In genomic region chr7:66140924-66141323, GRCh38 we compare ENCODE assay signal across 8 cellular contexts. TPM values are rescaled to one million over a fixed set of nuclear protein-coding genes. Genes with fewer than 3 reads are reported as not detected.
DNase-seq lines count a peak whose midpoint lies in the region; ATAC-seq, FAIRE-seq and TF ChIP-seq lines count a peak whose summit lies in the region.

No MANE protein-coding gene starts in this region.

- H2BK5ac ChIP-seq in IMR-90 (ENCODE audit: low read depth, low read length, poor library complexity, severe bottlenecking): peak overlapping the region; percentile 48

- H4K20me1 ChIP-seq in IMR-90 (ENCODE audit: insufficient read depth, low read length): peaks cover 2% of the 10 kb centered on the region; the same call in 1 of the 2 replicates

- H3K9ac ChIP-seq in IMR-90 (ENCODE audit: low read depth, low read length) (no peak overlapping the region), stomach smooth muscle (ENCODE audit: low read length in 2 of 2) (peak overlapping the region in 1 of 2 donors; percentile 36)

- H3K27ac ChIP-seq in A549 (no peak overlapping the region), IMR-90 (ENCODE audit: insufficient read depth, low read length) (no peak overlapping the region; the same call in 1 of the 2 replicates), stomach smooth muscle (ENCODE audit: low read length) (peak overlapping the region; percentile 53)

- FAIRE-seq in A549 (lab: Jason Lieb, UNC) (no peak), islet of Langerhans (lab: Jason Lieb, UNC) (peak; percentile 73)

- no peak for TF ChIP-seq EP300 in A549 (IDR thresholded peaks at IDR 0.05)

- H2AK9ac ChIP-seq in IMR-90 (replicated peaks; ENCODE audit: low read depth, low read length, poor library complexity): no peak overlapping the region

- DNase-seq in A549 (ENCODE audit: low read depth in 1 of 2, low spot score in 1 of 2): peak in 1 of 2 experiments; percentile 51
- DNase-seq in IMR-90: peak; percentile 84

- no peaks in the 10 kb centered on the region for H3K27me3 ChIP-seq in IMR-90 (ENCODE audit: control insufficient read depth, insufficient read depth, low read length)
- H3K27me3 ChIP-seq in stomach smooth muscle (ENCODE audit: control insufficient read depth in 1 of 2, insufficient read depth in 2 of 2, low read length in 2 of 2): no peaks in the 10 kb centered on the region

- no peak overlapping the region for H3K4me3 ChIP-seq in A549
- H3K4me3 ChIP-seq in IMR-90 (ENCODE audit: insufficient read depth, low read depth, low read length): no peak overlapping the region
- H3K4me3 ChIP-seq in stomach smooth muscle (ENCODE audit: low read length in 2 of 2): no peak overlapping the region

- no peak overlapping the region for H4K5ac ChIP-seq in IMR-90 (ENCODE audit: low read depth, low read length)

- intact Hi-C loops in IMR-90 (cut with micrococcal nuclease): loop anchor here (5.0 to 10.0 kb wide), 3 partner anchors 64 to 364 kb away; partner anchors contain the start of gene TPST1

- no peak overlapping the region for H3K4me2 ChIP-seq in A549
- H3K4me2 ChIP-seq in IMR-90 (ENCODE audit: low read depth, low read length): no peak overlapping the region

- H3K4me3 Mint-ChIP-seq in brain: no peak overlapping the region

- no peak overlapping the region for H2AFZ ChIP-seq in IMR-90 (replicated peaks; ENCODE audit: low read length, poor library complexity)

- no peak overlapping the region for H4K91ac ChIP-seq in IMR-90 (ENCODE audit: insufficient read depth, low read depth, low read length)

- in situ Hi-C loops in IMR-90 (cut with MboI; ENCODE audit: low sequenced_read_pairs): no loop called here

- H3K18ac ChIP-seq in IMR-90 (ENCODE audit: low read depth, low read length): no peak overlapping the region

- ATAC-seq in A549 (peak; percentile 72 to 82; a peak in 3 of 6 replicates), IMR-90 (ENCODE audit: low read depth) (peak; percentile 72), HG02623 (IDR thresholded peaks at IDR 0.05; ENCODE audit: unreplicated experiment) (no peak), GM21381 (IDR thresholded peaks at IDR 0.05; ENCODE audit: unreplicated experiment) (no peak), HG02870 (IDR thresholded peaks at IDR 0.05; ENCODE audit: unreplicated experiment) (no peak)

- no peak overlapping the region for H3K23ac ChIP-seq in IMR-90 (ENCODE audit: low read depth, low read length)

- H3K4me1 Mint-ChIP-seq in brain: peaks cover 36% of the 10 kb centered on the region

- H3K4me1 ChIP-seq in A549 (peaks cover 15% of the 10 kb centered on the region; the same call in 2 of the 3 replicates), IMR-90 (ENCODE audit: control insufficient read depth, insufficient read depth, low read length) (peaks cover 26% of the 10 kb centered on the region), stomach smooth muscle (ENCODE audit: control insufficient read depth, insufficient read depth, low read length) (peaks cover 22% of the 10 kb centered on the region)

- no peak overlapping the region for H2AK5ac ChIP-seq in IMR-90 (ENCODE audit: low read depth, low read length)

- CTCF ChIA-PET in A549 (lab: Yijun Ruan, JAX): interaction anchor here (0.5 to 1.5 kb wide), 10 partner anchors 10 to 598 kb away, joined by 3 to 4 read pairs (median 3); no protein-coding TSS in a partner anchor
- CTCF ChIA-PET in IMR-90 (lab: Yijun Ruan, JAX): interaction anchor here (0.5 to 1.5 kb wide), 6 partner anchors 43 to 310 kb away, joined by 3 to 7 read pairs (median 4); partner anchors contain the start of gene TPST1

- dilution Hi-C loops in IMR-90 (cut with HindIII; ENCODE audit: low sequenced_read_pairs, unreplicated experiment): no loop called here

- TF ChIP-seq RAD21 in A549 (conservative IDR thresholded peaks at IDR 0.05 in 1 of 2, IDR thresholded peaks at IDR 0.05 in 1 of 2): peak; percentile 40 to 62; a peak in 4 of 5 replicates
- peak; percentile 85 for TF ChIP-seq RAD21 in IMR-90 (IDR thresholded peaks at IDR 0.05; ENCODE audit: low read length)

- no peak overlapping the region for H2BK20ac ChIP-seq in IMR-90 (ENCODE audit: low read depth, low read length)

- POLR2A ChIA-PET in A549 (lab: Yijun Ruan, JAX): no interaction called here
- POLR2A ChIA-PET in IMR-90 (lab: Charles Lee; ENCODE audit: unreplicated experiment): no interaction called here

- H3K9me3 Mint-ChIP-seq in brain: no peaks in the 10 kb centered on the region

- H3K27me3 Mint-ChIP-seq in brain: no peaks in the 10 kb centered on the region

- TF ChIP-seq POLR2A in A549 (IDR thresholded peaks at IDR 0.05; ENCODE audit: low read length) (no peak), IMR-90 (IDR thresholded peaks at IDR 0.05; ENCODE audit: low read depth, low read length) (no peak)

- H2BK15ac ChIP-seq in IMR-90 (ENCODE audit: low read depth, low read length): no peak overlapping the region

- H3K9me3 ChIP-seq in A549 (no peaks in the 10 kb centered on the region), IMR-90 (ENCODE audit: control insufficient read depth, insufficient read depth, low read length) (no peaks in the 10 kb centered on the region), stomach smooth muscle (ENCODE audit: control insufficient read depth in 2 of 2, low read length in 2 of 2) (no peaks in the 10 kb centered on the region)

- no peak overlapping the region for H3K4ac ChIP-seq in IMR-90 (ENCODE audit: low read depth, low read length)

- 67% methylated on average over 4 of the region's 4 CpGs for WGBS in A549 (ENCODE audit: missing lambda C conversion rate)
- WGBS in IMR-90 (ENCODE audit: extremely low coverage in 2 of 2, insufficient read length in 1 of 2), 2 experiments: no CpG with 5 or more reads among the region's 4 CpGs

- BruUV-seq in IMR-90 (replicated peaks; lab: Mats Ljungman, UMichigan): no TSS peak

- no peak overlapping the region for H3K14ac ChIP-seq in IMR-90 (replicated peaks; ENCODE audit: low read depth, low read length)

- H3K36me3 ChIP-seq in IMR-90 (ENCODE audit: control insufficient read depth, insufficient read depth, low read length) (peaks cover 30% of the 10 kb centered on the region), stomach smooth muscle (ENCODE audit: control insufficient read depth in 2 of 2, insufficient read depth in 2 of 2, low read length in 2 of 2) (peaks cover 25 to 26% of the 10 kb centered on the region in 2 donors)

- H3K9me1 ChIP-seq in IMR-90 (ENCODE audit: insufficient read depth, low read length): peaks cover 10% of the 10 kb centered on the region

- peaks cover 66% of the 10 kb centered on the region for H3K36me3 Mint-ChIP-seq in brain

- no peak overlapping the region for H3K56ac ChIP-seq in IMR-90 (ENCODE audit: extremely low read depth, insufficient read depth, low read length)

- H4K8ac ChIP-seq in IMR-90 (ENCODE audit: low read depth in 2 of 2, low read length in 2 of 2): no peak overlapping the region

- TF ChIP-seq CTCF in A549 (IDR thresholded peaks at IDR 0.05) (peak; percentile 28; the same call in 2 of the 3 replicates), IMR-90 (conservative IDR thresholded peaks at IDR 0.05; ENCODE audit: low read depth, low read length) (peak; percentile 79), brain (conservative IDR thresholded peaks at IDR 0.05) (peak; percentile 48 to 72)

- peak overlapping the region; percentile 11 to 66 (median 48) for H3K27ac Mint-ChIP-seq in brain

- H2BK120ac ChIP-seq in IMR-90 (ENCODE audit: low read depth, low read length): peak overlapping the region; percentile 53; the same call in 1 of the 2 replicates

- peaks cover 27 to 58% of the 10 kb centered on the region in 2 experiments for H3K79me1 ChIP-seq in IMR-90 (ENCODE audit: low read depth in 1 of 2, low read length in 2 of 2)

TF ChIP-seq in A549, 52 proteins besides CTCF, POLR2A, EP300 and RAD21:
- no peak for TF ChIP-seq EHF (CRISPR knock-in tag; IDR thresholded peaks at IDR 0.05)
- peak; percentile 26; the same call in 1 of the 3 replicates for TF ChIP-seq SMC3 (IDR thresholded peaks at IDR 0.05)

TF ChIP-seq in IMR-90, 13 proteins besides CTCF, POLR2A, EP300 and RAD21:
- no peak for TF ChIP-seq RCOR1 (IDR thresholded peaks at IDR 0.05; ENCODE audit: insufficient replicate concordance, low read length)
- TF ChIP-seq NFE2L2 (IDR thresholded peaks at IDR 0.05; ENCODE audit: low read depth, low read length): peak; percentile 30; the same call in 1 of the 2 replicates
- TF ChIP-seq BHLHE40 (IDR thresholded peaks at IDR 0.05; ENCODE audit: low read depth, low read length): no peak
- TF ChIP-seq MAZ (IDR thresholded peaks at IDR 0.05; ENCODE audit: borderline replicate concordance, low read depth, low read length): no peak
- TF ChIP-seq SMC3 (IDR thresholded peaks at IDR 0.05; ENCODE audit: low read depth, low read length): peak; percentile 83
- no peak for TF ChIP-seq CHD1 (IDR thresholded peaks at IDR 0.05; ENCODE audit: low read depth, low read length)
- no peak for TF ChIP-seq CEBPB (IDR thresholded peaks at IDR 0.05; ENCODE audit: low read depth, low read length)
- TF ChIP-seq ELK1 (IDR thresholded peaks at IDR 0.05; ENCODE audit: borderline replicate concordance, low read depth, low read length): no peak

RNA-seq across cellular contexts. Expression of gene CRCP, which starts 26.3 kb away (rescaled TPM):
- polyA plus RNA-seq in A549 (2011; rRNA removed): 26.4 and 33.1 TPM in 2 replicates
- 19.7 and 25.0 TPM in 2 replicates for polyA plus RNA-seq in A549 (2012; cell fraction: cytosol; rRNA removed)
- polyA plus RNA-seq in A549 (2012; cell fraction: nucleus; rRNA removed): 7.6 and 10.0 TPM in 2 replicates
- 40.3 to 45.6 TPM (median 40.3 TPM) in 3 replicates for polyA plus RNA-seq in A549 (2017; fragmentation: RNase III; extraction: RNeasy Plus Mini Kit Qiagen cat#74134 plus additional on column Dnase treatment)
- 27.7 and 33.2 TPM in 2 replicates for polyA minus RNA-seq in A549 (2011; rRNA and poly(A)+ RNA removed)
- total RNA-seq in IMR-90 (2012; rRNA removed): 37.5 and 37.8 TPM in 2 replicates
- 21.5 and 22.9 TPM in 2 replicates for polyA plus RNA-seq in IMR-90 (2012; rRNA removed)
- 11.4 and 11.9 TPM in 2 replicates for polyA plus RNA-seq in IMR-90 (2012; cell fraction: cytosol; rRNA removed)
- polyA plus RNA-seq in IMR-90 (2012; cell fraction: nucleus; rRNA removed; ENCODE audit: low replicate concordance): 7.6 and 24.1 TPM in 2 replicates
- 41.2 TPM for polyA plus RNA-seq in brain (ENCODE audit: insufficient read depth, low read depth, low replicate concordance)

Comparison
In these comparisons a context has a peak if more than half of its experiments do, and no peak if none do; other contexts are left out.
1. ATAC-seq: peak in A549 (2 of 2) and IMR-90 (single experiment); none in HG02623 (single experiment), GM21381 (single experiment) and HG02870 (single experiment).
2. CTCF ChIP-seq: peak in every context shown above with its lines; median percentile 79 in IMR-90; 60 in brain; 28 in A549.